1 cellular context compared by ENCODE assay signal in genomic region chr9:34590376-34591090, GRCh38.
A peak's percentile ranks its signal among the peaks of the same experiment; 100 is the strongest.
TF ChIP-seq lines count a peak whose summit lies in the region.

No MANE protein-coding gene starts in this region.

TF ChIP-seq in GM23338, 12 proteins besides CTCF, POLR2A, EP300 and RAD21 (continued from another document):
- TF ChIP-seq REST (IDR thresholded peaks at IDR 0.05; ENCODE audit: unreplicated experiment) = no peak
- no peak for TF ChIP-seq CREB1 (CRISPR knock-in tag; IDR thresholded peaks at IDR 0.05; ENCODE audit: low read depth)
- TF ChIP-seq, protein P1, sequence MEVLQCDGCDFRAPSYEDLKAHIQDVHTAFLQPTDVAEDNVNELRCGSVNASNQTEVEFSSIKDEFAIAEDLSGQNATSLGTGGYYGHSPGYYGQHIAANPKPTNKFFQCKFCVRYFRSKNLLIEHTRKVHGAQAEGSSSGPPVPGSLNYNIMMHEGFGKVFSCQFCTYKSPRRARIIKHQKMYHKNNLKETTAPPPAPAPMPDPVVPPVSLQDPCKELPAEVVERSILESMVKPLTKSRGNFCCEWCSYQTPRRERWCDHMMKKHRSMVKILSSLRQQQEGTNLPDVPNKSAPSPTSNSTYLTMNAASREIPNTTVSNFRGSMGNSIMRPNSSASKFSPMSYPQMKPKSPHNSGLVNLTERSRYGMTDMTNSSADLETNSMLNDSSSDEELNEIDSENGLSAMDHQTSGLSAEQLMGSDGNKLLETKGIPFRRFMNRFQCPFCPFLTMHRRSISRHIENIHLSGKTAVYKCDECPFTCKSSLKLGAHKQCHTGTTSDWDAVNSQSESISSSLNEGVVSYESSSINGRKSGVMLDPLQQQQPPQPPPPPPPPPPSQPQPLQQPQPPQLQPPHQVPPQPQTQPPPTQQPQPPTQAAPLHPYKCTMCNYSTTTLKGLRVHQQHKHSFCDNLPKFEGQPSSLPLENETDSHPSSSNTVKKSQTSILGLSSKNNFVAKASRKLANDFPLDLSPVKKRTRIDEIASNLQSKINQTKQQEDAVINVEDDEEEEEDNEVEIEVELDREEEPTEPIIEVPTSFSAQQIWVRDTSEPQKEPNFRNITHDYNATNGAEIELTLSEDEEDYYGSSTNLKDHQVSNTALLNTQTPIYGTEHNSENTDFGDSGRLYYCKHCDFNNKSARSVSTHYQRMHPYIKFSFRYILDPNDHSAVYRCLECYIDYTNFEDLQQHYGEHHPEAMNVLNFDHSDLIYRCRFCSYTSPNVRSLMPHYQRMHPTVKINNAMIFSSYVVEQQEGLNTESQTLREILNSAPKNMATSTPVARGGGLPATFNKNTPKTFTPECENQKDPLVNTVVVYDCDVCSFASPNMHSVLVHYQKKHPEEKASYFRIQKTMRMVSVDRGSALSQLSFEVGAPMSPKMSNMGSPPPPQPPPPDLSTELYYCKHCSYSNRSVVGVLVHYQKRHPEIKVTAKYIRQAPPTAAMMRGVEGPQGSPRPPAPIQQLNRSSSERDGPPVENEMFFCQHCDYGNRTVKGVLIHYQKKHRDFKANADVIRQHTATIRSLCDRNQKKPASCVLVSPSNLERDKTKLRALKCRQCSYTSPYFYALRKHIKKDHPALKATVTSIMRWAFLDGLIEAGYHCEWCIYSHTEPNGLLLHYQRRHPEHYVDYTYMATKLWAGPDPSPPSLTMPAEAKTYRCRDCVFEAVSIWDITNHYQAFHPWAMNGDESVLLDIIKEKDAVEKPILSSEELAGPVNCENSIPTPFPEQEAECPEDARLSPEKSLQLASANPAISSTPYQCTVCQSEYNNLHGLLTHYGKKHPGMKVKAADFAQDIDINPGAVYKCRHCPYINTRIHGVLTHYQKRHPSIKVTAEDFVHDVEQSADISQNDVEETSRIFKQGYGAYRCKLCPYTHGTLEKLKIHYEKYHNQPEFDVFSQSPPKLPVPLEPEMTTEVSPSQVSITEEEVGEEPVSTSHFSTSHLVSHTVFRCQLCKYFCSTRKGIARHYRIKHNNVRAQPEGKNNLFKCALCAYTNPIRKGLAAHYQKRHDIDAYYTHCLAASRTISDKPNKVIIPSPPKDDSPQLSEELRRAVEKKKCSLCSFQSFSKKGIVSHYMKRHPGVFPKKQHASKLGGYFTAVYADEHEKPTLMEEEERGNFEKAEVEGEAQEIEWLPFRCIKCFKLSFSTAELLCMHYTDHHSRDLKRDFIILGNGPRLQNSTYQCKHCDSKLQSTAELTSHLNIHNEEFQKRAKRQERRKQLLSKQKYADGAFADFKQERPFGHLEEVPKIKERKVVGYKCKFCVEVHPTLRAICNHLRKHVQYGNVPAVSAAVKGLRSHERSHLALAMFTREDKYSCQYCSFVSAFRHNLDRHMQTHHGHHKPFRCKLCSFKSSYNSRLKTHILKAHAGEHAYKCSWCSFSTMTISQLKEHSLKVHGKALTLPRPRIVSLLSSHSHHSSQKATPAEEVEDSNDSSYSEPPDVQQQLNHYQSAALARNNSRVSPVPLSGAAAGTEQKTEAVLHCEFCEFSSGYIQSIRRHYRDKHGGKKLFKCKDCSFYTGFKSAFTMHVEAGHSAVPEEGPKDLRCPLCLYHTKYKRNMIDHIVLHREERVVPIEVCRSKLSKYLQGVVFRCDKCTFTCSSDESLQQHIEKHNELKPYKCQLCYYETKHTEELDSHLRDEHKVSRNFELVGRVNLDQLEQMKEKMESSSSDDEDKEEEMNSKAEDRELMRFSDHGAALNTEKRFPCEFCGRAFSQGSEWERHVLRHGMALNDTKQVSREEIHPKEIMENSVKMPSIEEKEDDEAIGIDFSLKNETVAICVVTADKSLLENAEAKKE (CRISPR knock-in tag; IDR thresholded peaks at IDR 0.05) = no peak
- TF ChIP-seq EZH2 (IDR thresholded peaks at IDR 0.05; ENCODE audit: low read depth, unreplicated experiment) = peak; percentile 50
